16 cellular contexts compared by ENCODE assay signal in the genomic region with DNA sequence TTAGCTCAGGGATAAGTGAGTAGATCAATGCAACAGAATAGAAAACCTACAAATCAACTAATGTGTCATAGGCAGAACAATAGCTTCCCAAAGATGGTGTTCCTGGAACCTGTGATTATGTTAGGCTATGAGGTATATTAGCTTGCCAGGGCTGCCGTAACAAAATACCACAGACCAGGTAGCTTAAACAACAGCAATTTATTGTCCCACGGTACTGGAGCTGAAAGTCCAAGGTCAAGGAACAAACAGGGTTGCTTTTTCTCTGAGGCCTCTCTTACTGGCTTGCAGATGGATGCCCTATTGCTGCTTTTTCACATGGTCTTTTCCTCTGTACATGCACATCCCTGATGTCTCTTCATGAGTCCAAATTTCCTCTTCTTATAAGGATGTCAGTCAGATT.
DNase-seq lines count a peak whose midpoint lies in the region; ATAC-seq and TF ChIP-seq lines count a peak whose summit lies in the region.
"Had no signal": no experiment of that assay in that cellular context is flagged by ENCODE, and none has a peak within 500 bp of the region (broad histone marks: within the 10 kb centered on the region; RNA-seq: fewer than 3 reads in every experiment).

No MANE protein-coding gene starts in this region.

- TF ChIP-seq EP300 in sigmoid colon (IDR thresholded peaks at IDR 0.05), result no peak

- no peaks in the 10 kb centered on the region for H3K36me3 Mint-ChIP-seq in neural crest cell (ENCODE audit: low read depth)
- H3K36me3 Mint-ChIP-seq: CD4-positive, alpha-beta memory T cell had no signal

- H3K27me3 ChIP-seq in IMR-90 (ENCODE audit: control insufficient read depth, insufficient read depth, low read length) (no peaks in the 10 kb centered on the region), sigmoid colon (no peaks in the 10 kb centered on the region)

- no peak overlapping the region for H3K4ac ChIP-seq in IMR-90 (ENCODE audit: low read depth, low read length)

- H4K8ac ChIP-seq in IMR-90 (ENCODE audit: low read depth in 2 of 2, low read length in 2 of 2), result no peak overlapping the region

- H3K27ac ChIP-seq in IMR-90 (ENCODE audit: insufficient read depth, low read length) (no peak overlapping the region), sigmoid colon (no peak overlapping the region)

- TF ChIP-seq POLR2A in IMR-90 (IDR thresholded peaks at IDR 0.05; ENCODE audit: low read depth, low read length) (no peak), sigmoid colon (IDR thresholded peaks at IDR 0.05) (no peak)

- H3K79me1 ChIP-seq in IMR-90 (ENCODE audit: low read depth in 1 of 2, low read length in 2 of 2), result no peaks in the 10 kb centered on the region

- no peak overlapping the region for H3K4me2 ChIP-seq in IMR-90 (ENCODE audit: low read depth, low read length)

- 0 out of 2 replicates have a peak overlapping the region, but pooled peaks have one; percentile 10 for H2BK20ac ChIP-seq in IMR-90 (ENCODE audit: low read depth, low read length)

- no peak overlapping the region for H2BK120ac ChIP-seq in IMR-90 (ENCODE audit: low read depth, low read length)

- intact Hi-C loops in IMR-90 (cut with micrococcal nuclease), result no loop called here
- intact Hi-C loops in sigmoid colon (cut with DNase I), result no loop called here

- BruUV-seq in IMR-90 (replicated peaks; lab: Mats Ljungman, UMichigan), result no TSS peak

- H3K9ac ChIP-seq in IMR-90 (ENCODE audit: low read depth, low read length), result no peak overlapping the region

- no peaks in the 10 kb centered on the region for H3K9me3 ChIP-seq in IMR-90 (ENCODE audit: control insufficient read depth, insufficient read depth, low read length)
- no peaks in the 10 kb centered on the region for H3K9me3 ChIP-seq in sigmoid colon
- H3K9me3 ChIP-seq: HAP-1 had no signal

- no peaks in the 10 kb centered on the region; the same call in 1 of the 2 replicates for H3K9me1 ChIP-seq in IMR-90 (ENCODE audit: insufficient read depth, low read length)

- H3K18ac ChIP-seq in IMR-90 (ENCODE audit: low read depth, low read length), result no peak overlapping the region

- peak overlapping the region; percentile 3 for H3K27ac Mint-ChIP-seq in neural crest cell (ENCODE audit: unreplicated experiment)
- H3K27ac Mint-ChIP-seq: CD4-positive, alpha-beta memory T cell; HFFc6 had no signal

- no peak overlapping the region for H4K5ac ChIP-seq in IMR-90 (ENCODE audit: low read depth, low read length)

- H2AK5ac ChIP-seq in IMR-90 (ENCODE audit: low read depth, low read length), result no peak overlapping the region

- no peak overlapping the region for H3K23ac ChIP-seq in IMR-90 (ENCODE audit: low read depth, low read length)

- no peak for DNase-seq in IMR-90
- peak; percentile 77 for DNase-seq in NCI-H2227 (lab: John Stamatoyannopoulos, UW; ENCODE audit: unreplicated experiment)
- no peak for DNase-seq in neural crest cell (ENCODE audit: low read depth, low spot score)
- no peak for DNase-seq in stimulated activated CD8-positive, alpha-beta memory T cell treated with anti-CD3 and anti-CD28 coated beads, Interleukin-4, amount 100 ng/mL, for 48 hours
- no peak for DNase-seq in sigmoid colon
- no peak for DNase-seq in GM19238 (ENCODE audit: insufficient read length, low spot score)
- DNase-seq: C1 segment of cervical spinal cord; Calu3; CD4-positive, alpha-beta memory T cell; COR-L47; DMS53; DMS79 treated with DMSO at 0.1 percent for 48 hours; GF-D8; GOT3; HFFc6 had no signal

- H4K91ac ChIP-seq in IMR-90 (ENCODE audit: insufficient read depth, low read depth, low read length), result no peak overlapping the region

- H2BK5ac ChIP-seq in IMR-90 (ENCODE audit: low read depth, low read length, poor library complexity, severe bottlenecking), result no peak overlapping the region

- H2AFZ ChIP-seq in IMR-90 (replicated peaks; ENCODE audit: low read length, poor library complexity), result no peak overlapping the region

- H3K9me3 Mint-ChIP-seq in neural crest cell, result no peaks in the 10 kb centered on the region
- H3K9me3 Mint-ChIP-seq: CD4-positive, alpha-beta memory T cell; HFFc6 had no signal

- TF ChIP-seq CTCF in IMR-90 (conservative IDR thresholded peaks at IDR 0.05; ENCODE audit: low read depth, low read length) (no peak), neural crest cell (conservative IDR thresholded peaks at IDR 0.05) (no peak), sigmoid colon (IDR thresholded peaks at IDR 0.05) (no peak)

- H3K56ac ChIP-seq in IMR-90 (ENCODE audit: extremely low read depth, insufficient read depth, low read length), result no peak overlapping the region

- no peak overlapping the region for H2AK9ac ChIP-seq in IMR-90 (replicated peaks; ENCODE audit: low read depth, low read length, poor library complexity)

- H4K20me1 ChIP-seq in IMR-90 (ENCODE audit: insufficient read depth, low read length), result no peaks in the 10 kb centered on the region

- peaks cover 6% of the 10 kb centered on the region for H3K4me1 Mint-ChIP-seq in neural crest cell

- H3K4me3 ChIP-seq in IMR-90 (ENCODE audit: insufficient read depth, low read depth, low read length) (no peak overlapping the region), sigmoid colon (no peak overlapping the region)
- H3K4me3 ChIP-seq: HAP-1 had no signal

- no peak overlapping the region for H2BK15ac ChIP-seq in IMR-90 (ENCODE audit: low read depth, low read length)

- in situ Hi-C loops in IMR-90 (cut with MboI; ENCODE audit: low sequenced_read_pairs), result no loop called here

- H3K4me1 ChIP-seq in IMR-90 (ENCODE audit: control insufficient read depth, insufficient read depth, low read length) (no peaks in the 10 kb centered on the region), sigmoid colon (peaks cover 0 to 44% (median 30%) of the 10 kb centered on the region in 4 donors)

- 100% methylated on average over 1 of the region's 2 CpGs; no CpG with 5 or more reads in 1 of the 2 experiments for WGBS in IMR-90 (ENCODE audit: extremely low coverage in 2 of 2, insufficient read length in 1 of 2), 2 experiments
- WGBS in sigmoid colon, 2 donors, result 33 to 76% methylated on average over 2 of the region's 2 CpGs

- CTCF ChIA-PET in IMR-90 (lab: Yijun Ruan, JAX), result no interaction called here

- no peaks in the 10 kb centered on the region for H3K27me3 Mint-ChIP-seq in neural crest cell (ENCODE audit: low read depth)
- H3K27me3 Mint-ChIP-seq: CD4-positive, alpha-beta memory T cell had no signal

- no peak for ATAC-seq in IMR-90 (ENCODE audit: low read depth)

- TF ChIP-seq RAD21 in IMR-90 (IDR thresholded peaks at IDR 0.05; ENCODE audit: low read length), result no peak

- no peak overlapping the region for H3K14ac ChIP-seq in IMR-90 (replicated peaks; ENCODE audit: low read depth, low read length)

- H3K4me3 Mint-ChIP-seq in neural crest cell, result no peak overlapping the region
- H3K4me3 Mint-ChIP-seq: CD4-positive, alpha-beta memory T cell; HFFc6 had no signal

- dilution Hi-C loops in IMR-90 (cut with HindIII; ENCODE audit: low sequenced_read_pairs, unreplicated experiment), result no loop called here

- POLR2A ChIA-PET in IMR-90 (lab: Charles Lee; ENCODE audit: unreplicated experiment), result no interaction called here

- H3K36me3 ChIP-seq in IMR-90 (ENCODE audit: control insufficient read depth, insufficient read depth, low read length) (no peaks in the 10 kb centered on the region), sigmoid colon (no peaks in the 10 kb centered on the region)
- H3K36me3 ChIP-seq: HAP-1 had no signal

TF ChIP-seq in IMR-90, 13 proteins besides CTCF, POLR2A, EP300 and RAD21:
- TF ChIP-seq CHD1 (IDR thresholded peaks at IDR 0.05; ENCODE audit: low read depth, low read length), result no peak
- TF ChIP-seq BHLHE40 (IDR thresholded peaks at IDR 0.05; ENCODE audit: low read depth, low read length), result no peak
- TF ChIP-seq NFE2L2 (IDR thresholded peaks at IDR 0.05; ENCODE audit: low read depth, low read length), result no peak
- TF ChIP-seq MAFK (IDR thresholded peaks at IDR 0.05; ENCODE audit: low read depth, low read length), result no peak
- TF ChIP-seq RCOR1 (IDR thresholded peaks at IDR 0.05; ENCODE audit: insufficient replicate concordance, low read length), result no peak
